Comparison of ENCODE assay signal across 19 cellular contexts in the genomic region with DNA sequence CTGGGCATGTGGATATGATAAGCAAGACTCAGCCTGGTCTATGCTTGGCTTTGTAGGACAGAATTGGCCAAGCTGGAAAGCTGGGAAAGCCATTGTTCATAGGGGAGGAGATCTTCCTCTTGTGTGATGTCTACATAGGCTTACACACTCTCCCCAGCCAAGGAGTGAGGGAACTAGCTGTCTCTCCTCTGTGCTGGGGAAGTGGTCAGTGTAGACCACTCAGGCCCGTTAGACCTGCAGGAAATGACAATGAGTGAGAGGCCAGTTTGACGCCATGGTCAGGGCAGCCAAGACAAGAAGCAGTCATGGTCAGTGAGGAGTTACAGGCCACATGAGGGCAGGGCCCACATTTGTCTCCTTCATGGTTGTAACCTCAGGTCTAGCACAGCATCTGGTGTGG.
"Had no signal": no experiment of that assay in that cellular context is flagged by ENCODE, and none has a peak within 500 bp of the region (broad histone marks: within the 10 kb centered on the region; RNA-seq: fewer than 3 reads in every experiment).

No MANE protein-coding gene starts in this region.

- H3K27me3 Mint-ChIP-seq: dendritic cell treated with granulocyte-macrophage colony-stimulating factor and Interleukin-4, amounts not matched to agents 40 ng/mL and 50 ng/mL, for 4 days had no signal

- H3K4me1 Mint-ChIP-seq: immature natural killer cell had no signal

- H3K27me3 ChIP-seq: colonic mucosa, esophagus muscularis mucosa, gastroesophageal sphincter, heart left ventricle, hepatocyte, left lung had no signal

- H3K9me3 ChIP-seq: colonic mucosa had no signal

- ATAC-seq: effector memory CD8-positive, alpha-beta T cell; foreskin keratinocyte; gastroesophageal sphincter; heart left ventricle; left cardiac atrium; left lung; left ventricle myocardium superior; mucosa of descending colon had no signal

- H3K4me1 ChIP-seq: colonic mucosa, foreskin keratinocyte, gastroesophageal sphincter, left lung, lower lobe of right lung had no signal

- H3K4me3 Mint-ChIP-seq: dendritic cell treated with granulocyte-macrophage colony-stimulating factor and Interleukin-4, amounts not matched to agents 40 ng/mL and 50 ng/mL, for 4 days; effector memory CD8-positive, alpha-beta T cell; immature natural killer cell; mesothelial cell of epicardium had no signal

- H3K36me3 ChIP-seq: colonic mucosa, esophagus muscularis mucosa, gastroesophageal sphincter, heart left ventricle, left lung, lower lobe of right lung had no signal

- H3K9me3 Mint-ChIP-seq: dendritic cell treated with granulocyte-macrophage colony-stimulating factor and Interleukin-4, amounts not matched to agents 40 ng/mL and 50 ng/mL, for 4 days; effector memory CD8-positive, alpha-beta T cell; immature natural killer cell; mesothelial cell of epicardium had no signal

- H3K36me3 Mint-ChIP-seq: immature natural killer cell, mesothelial cell of epicardium had no signal

- H3K27ac Mint-ChIP-seq: dendritic cell treated with granulocyte-macrophage colony-stimulating factor and Interleukin-4, amounts not matched to agents 40 ng/mL and 50 ng/mL, for 4 days; effector memory CD8-positive, alpha-beta T cell; immature natural killer cell; mesothelial cell of epicardium had no signal

- H3K4me3 ChIP-seq: colonic mucosa, esophagus muscularis mucosa, gastroesophageal sphincter, heart left ventricle, hepatocyte, left lung, lower lobe of right lung, mucosa of descending colon had no signal

- H3K27ac ChIP-seq: colonic mucosa, esophagus muscularis mucosa, foreskin keratinocyte, gastroesophageal sphincter, heart left ventricle, hepatocyte, left lung, lower lobe of right lung had no signal

- DNase-seq: colonic mucosa; cortex of kidney; effector CD8-positive, alpha-beta T cell; effector memory CD8-positive, alpha-beta T cell; foreskin keratinocyte; heart left ventricle; hypothalamus; immature natural killer cell; left cardiac atrium; left lung; left ventricle myocardium superior; lower lobe of right lung; mesenchymal stem cell; mucosa of descending colon had no signal
